ENCODE assay signal across 12 cellular contexts in the genomic region with DNA sequence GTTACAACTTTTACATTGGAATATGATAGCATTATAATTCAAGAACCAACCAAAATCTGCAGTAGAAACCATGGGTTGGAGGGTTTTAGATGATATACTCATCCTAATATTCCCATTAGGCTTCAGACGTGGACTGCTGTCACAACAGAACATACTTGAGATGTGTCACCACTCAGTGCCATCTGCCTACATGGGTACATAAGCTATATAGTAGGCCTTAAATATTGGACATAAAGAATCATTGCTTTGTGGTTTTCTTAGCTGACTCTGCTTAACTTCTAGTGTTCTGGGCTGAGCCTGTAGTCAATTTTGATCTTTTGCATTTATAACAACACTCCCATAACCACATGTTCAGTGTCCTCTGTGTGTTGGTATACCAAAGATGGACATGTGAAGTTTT.
"Had no signal": no experiment of that assay in that cellular context is flagged by ENCODE, and none has a peak within 500 bp of the region (broad histone marks: within the 10 kb centered on the region; RNA-seq: fewer than 3 reads in every experiment).

No MANE protein-coding gene starts in this region.

- H3K9me3 ChIP-seq: body of pancreas, tibial artery, vagina had no signal

- ATAC-seq: activated CD4-positive, CD25-positive, alpha-beta regulatory T cell treated with anti-CD3 and anti-CD28 coated beads, Interleukin-2, amount 50 U/mL, for 24 hours; body of pancreas; left ventricle myocardium superior had no signal

- DNase-seq: activated naive CD4-positive, alpha-beta T cell; body of pancreas; central memory CD4-positive, alpha-beta T cell; cortex of kidney; effector CD8-positive, alpha-beta T cell; left ventricle myocardium superior; retina; tibial artery had no signal

- H3K36me3 ChIP-seq: tibial artery, vagina had no signal

- H3K27ac Mint-ChIP-seq: T-helper 1 cell treated with Interleukin-12 subunit alpha and Interleukin-12 subunit beta and Interleukin-4 antibody, amounts not matched to agents 30 μg/mL and 1 μg/mL, for 36 hours had no signal

- H3K27me3 ChIP-seq: body of pancreas, tibial artery, vagina had no signal

- H3K4me3 Mint-ChIP-seq: T-helper 1 cell treated with Interleukin-12 subunit alpha and Interleukin-12 subunit beta and Interleukin-4 antibody, amounts not matched to agents 30 μg/mL and 1 μg/mL, for 36 hours had no signal

- H3K27ac ChIP-seq: body of pancreas, skin epidermis, vagina had no signal

- H3K9me3 Mint-ChIP-seq: T-helper 1 cell treated with Interleukin-12 subunit alpha and Interleukin-12 subunit beta and Interleukin-4 antibody, amounts not matched to agents 30 μg/mL and 1 μg/mL, for 36 hours had no signal

- H3K4me3 ChIP-seq: body of pancreas, skin epidermis, tibial artery, vagina had no signal
